14 cellular contexts compared by ENCODE assay signal in genomic region chr4:122541996-122542395, GRCh38.
DNase-seq lines count a peak whose midpoint lies in the region; ATAC-seq and TF ChIP-seq lines count a peak whose summit lies in the region.
"Had no signal": no experiment of that assay in that cellular context is flagged by ENCODE, and none has a peak within 500 bp of the region (broad histone marks: within the 10 kb centered on the region; RNA-seq: fewer than 3 reads in every experiment).

No MANE protein-coding gene starts in this region.

- H3K9me3 ChIP-seq in IMR-90 (ENCODE audit: control insufficient read depth, insufficient read depth, low read length) (peaks cover 2% of the 10 kb centered on the region), osteoblast (ENCODE audit: low read depth, low read length) (peaks cover 3% of the 10 kb centered on the region), MG63 (no peaks in the 10 kb centered on the region), trophoblast cell (ENCODE audit: insufficient read depth, low read depth, low read length) (peaks cover 2% of the 10 kb centered on the region)
- H3K9me3 ChIP-seq: transverse colon had no signal

- POLR2A ChIA-PET in IMR-90 (lab: Charles Lee; ENCODE audit: unreplicated experiment) = no interaction called here

- H3K18ac ChIP-seq in IMR-90 (ENCODE audit: low read depth, low read length) (no peak overlapping the region), trophoblast cell (ENCODE audit: low read length) (no peak overlapping the region)

- H3K79me2 ChIP-seq in osteoblast (ENCODE audit: insufficient read depth, low read length) = no peaks in the 10 kb centered on the region
- no peaks in the 10 kb centered on the region for H3K79me2 ChIP-seq in trophoblast cell (ENCODE audit: control insufficient read depth, insufficient read depth, low read length, poor library complexity)

- intact Hi-C loops in IMR-90 (cut with micrococcal nuclease) = no loop called here

- in situ Hi-C loops in IMR-90 (cut with MboI; ENCODE audit: low sequenced_read_pairs) = no loop called here

- H3K27me3 ChIP-seq in IMR-90 (ENCODE audit: control insufficient read depth, insufficient read depth, low read length) (no peaks in the 10 kb centered on the region), osteoblast (ENCODE audit: insufficient read depth, low read length) (no peaks in the 10 kb centered on the region), MG63 (no peaks in the 10 kb centered on the region), trophoblast cell (ENCODE audit: insufficient read depth, low read length) (no peaks in the 10 kb centered on the region)
- H3K27me3 ChIP-seq: transverse colon had no signal

- H4K20me1 ChIP-seq in IMR-90 (ENCODE audit: insufficient read depth, low read length) (no peaks in the 10 kb centered on the region), osteoblast (ENCODE audit: insufficient read depth, low read length) (no peaks in the 10 kb centered on the region)

- no peak overlapping the region for H4K91ac ChIP-seq in IMR-90 (ENCODE audit: insufficient read depth, low read depth, low read length)
- H4K91ac ChIP-seq in trophoblast cell (ENCODE audit: low read depth, low read length) = no peak overlapping the region

- H3K4me1 ChIP-seq in IMR-90 (ENCODE audit: control insufficient read depth, insufficient read depth, low read length) = 0 out of 2 replicates have a peak, but pooled peaks cover 2% of the 10 kb centered on the region
- H3K4me1 ChIP-seq in osteoblast (ENCODE audit: insufficient read depth, low read length) = peaks cover 10% of the 10 kb centered on the region
- no peaks in the 10 kb centered on the region for H3K4me1 ChIP-seq in trophoblast cell (ENCODE audit: control insufficient read depth in 1 of 2, insufficient read depth in 2 of 2, low read length in 2 of 2)
- H3K4me1 ChIP-seq: transverse colon had no signal

- ATAC-seq in HG02642 (IDR thresholded peaks at IDR 0.05; ENCODE audit: poor library complexity, unreplicated experiment) (peak; percentile 25), IMR-90 (ENCODE audit: low read depth) (no peak)
- ATAC-seq: HCT116; naive thymus-derived CD4-positive, alpha-beta T cell had no signal

- H2BK15ac ChIP-seq in IMR-90 (ENCODE audit: low read depth, low read length) = no peak overlapping the region; the same call in 2 of the 3 replicates

- no peak for TF ChIP-seq RAD21 in IMR-90 (IDR thresholded peaks at IDR 0.05; ENCODE audit: low read length)

- H2BK5ac ChIP-seq in IMR-90 (ENCODE audit: low read depth, low read length, poor library complexity, severe bottlenecking) (no peak overlapping the region), trophoblast cell (ENCODE audit: low read depth, low read length, poor library complexity) (no peak overlapping the region)

- no peak overlapping the region for H3K56ac ChIP-seq in IMR-90 (ENCODE audit: extremely low read depth, insufficient read depth, low read length)

- BruUV-seq in IMR-90 (replicated peaks; lab: Mats Ljungman, UMichigan) = no TSS peak

- peak overlapping the region; percentile 8 for H2AK9ac ChIP-seq in IMR-90 (replicated peaks; ENCODE audit: low read depth, low read length, poor library complexity)

- H3K4me3 ChIP-seq in IMR-90 (ENCODE audit: insufficient read depth, low read depth, low read length) (no peak overlapping the region), osteoblast (ENCODE audit: insufficient read depth, low read length) (no peak overlapping the region), MG63 (no peak overlapping the region), trophoblast cell (ENCODE audit: low read depth, low read length) (no peak overlapping the region)
- H3K4me3 ChIP-seq: transverse colon had no signal

- H2BK120ac ChIP-seq in IMR-90 (ENCODE audit: low read depth, low read length) (no peak overlapping the region), trophoblast cell (ENCODE audit: insufficient read depth, low read length, poor library complexity) (no peak overlapping the region)

- DNase-seq in activated CD8-positive, alpha-beta memory T cell treated with anti-CD3 and anti-CD28 coated beads, Interleukin-2, amount 50 U/mL, for 48 hours = peak; percentile 59
- DNase-seq in activated CD8-positive, alpha-beta memory T cell treated with anti-CD3 and anti-CD28 coated beads, Interleukin-2, amount 50 U/mL, for 4 hours = no peak
- DNase-seq in IMR-90 (no peak), osteoblast (ENCODE audit: insufficient read length, low spot score, missing footprints) (no peak), MG63 (no peak), trophoblast cell (no peak), SW480 (ENCODE audit: low spot score) (no peak)
- DNase-seq: DMS79 treated with DMSO at 0.1 percent for 48 hours; glutamatergic neuron; naive thymus-derived CD4-positive, alpha-beta T cell; NCI-H146; transverse colon had no signal

- H3K9ac ChIP-seq in IMR-90 (ENCODE audit: low read depth, low read length) (no peak overlapping the region), trophoblast cell (ENCODE audit: low read length) (no peak overlapping the region)

- H3K14ac ChIP-seq in IMR-90 (replicated peaks; ENCODE audit: low read depth, low read length) (peak overlapping the region; percentile 68; the same call in 1 of the 2 replicates), trophoblast cell (ENCODE audit: low read length) (no peak overlapping the region)

- H4K5ac ChIP-seq in IMR-90 (ENCODE audit: low read depth, low read length) = no peak overlapping the region

- H3K4ac ChIP-seq in IMR-90 (ENCODE audit: low read depth, low read length) (no peak overlapping the region), trophoblast cell (ENCODE audit: low read depth, low read length) (no peak overlapping the region)

- H2AK5ac ChIP-seq in IMR-90 (ENCODE audit: low read depth, low read length) = no peak overlapping the region; the same call in 1 of the 2 replicates
- H2AK5ac ChIP-seq in trophoblast cell (ENCODE audit: low read length) = no peak overlapping the region

- no peak overlapping the region for H3K23ac ChIP-seq in IMR-90 (ENCODE audit: low read depth, low read length)
- no peak overlapping the region for H3K23ac ChIP-seq in trophoblast cell (ENCODE audit: low read length)

- no peak overlapping the region for H2BK20ac ChIP-seq in IMR-90 (ENCODE audit: low read depth, low read length)

- H4K8ac ChIP-seq in IMR-90 (ENCODE audit: low read depth in 2 of 2, low read length in 2 of 2) (no peak overlapping the region), trophoblast cell (ENCODE audit: low read depth, low read length) (no peak overlapping the region)

- no peak overlapping the region for H4K12ac ChIP-seq in trophoblast cell (ENCODE audit: low read depth, low read length)

- no peak overlapping the region for H2BK12ac ChIP-seq in trophoblast cell (ENCODE audit: low read length)

- TF ChIP-seq POLR2A in IMR-90 (IDR thresholded peaks at IDR 0.05; ENCODE audit: low read depth, low read length) = no peak

- H3K79me1 ChIP-seq in IMR-90 (ENCODE audit: low read depth in 1 of 2, low read length in 2 of 2) (no peaks in the 10 kb centered on the region), trophoblast cell (ENCODE audit: low read length) (no peaks in the 10 kb centered on the region)

- CTCF ChIA-PET in IMR-90 (lab: Yijun Ruan, JAX) = no interaction called here

- TF ChIP-seq CTCF in IMR-90 (conservative IDR thresholded peaks at IDR 0.05; ENCODE audit: low read depth, low read length) (no peak), osteoblast (IDR thresholded peaks at IDR 0.05; ENCODE audit: extremely low read depth, low read depth, low read length) (no peak)

- H2AFZ ChIP-seq in IMR-90 (replicated peaks; ENCODE audit: low read length, poor library complexity) (peak overlapping the region; percentile 68), osteoblast (ENCODE audit: low read length) (peak overlapping the region; percentile 2), trophoblast cell (ENCODE audit: insufficient read depth, low read length, poor library complexity) (no peak overlapping the region)

- H3K9me1 ChIP-seq in IMR-90 (ENCODE audit: insufficient read depth, low read length) = no peaks in the 10 kb centered on the region

- dilution Hi-C loops in IMR-90 (cut with HindIII; ENCODE audit: low sequenced_read_pairs, unreplicated experiment) = no loop called here

- H3K4me2 ChIP-seq in IMR-90 (ENCODE audit: low read depth, low read length) (no peak overlapping the region), osteoblast (ENCODE audit: insufficient read depth, low read length) (peak overlapping the region; percentile 5), trophoblast cell (ENCODE audit: low read length) (no peak overlapping the region)

- WGBS in IMR-90 (ENCODE audit: extremely low coverage in 2 of 2, insufficient read length in 1 of 2), 2 experiments = 100% methylated on average over 1 of the region's 3 CpGs; no CpG with 5 or more reads in 1 of the 2 experiments
- no CpG with 5 or more reads among the region's 3 CpGs for whole genome bisulfite sequencing in trophoblast cell (ENCODE audit: extremely low coverage, insufficient coverage, insufficient read length)

- no peak overlapping the region for H3K27ac ChIP-seq in IMR-90 (ENCODE audit: insufficient read depth, low read length)
- H3K27ac ChIP-seq in osteoblast (ENCODE audit: low read depth, low read length) = peak overlapping the region; percentile 67
- no peak overlapping the region for H3K27ac ChIP-seq in trophoblast cell (ENCODE audit: low read depth, low read length)
- H3K27ac ChIP-seq: transverse colon had no signal

- no peaks in the 10 kb centered on the region for H3K36me3 ChIP-seq in IMR-90 (ENCODE audit: control insufficient read depth, insufficient read depth, low read length)
- no peaks in the 10 kb centered on the region for H3K36me3 ChIP-seq in osteoblast (ENCODE audit: insufficient read depth, low read length)
- no peaks in the 10 kb centered on the region for H3K36me3 ChIP-seq in MG63
- no peaks in the 10 kb centered on the region for H3K36me3 ChIP-seq in trophoblast cell (ENCODE audit: control insufficient read depth in 1 of 2, insufficient read depth in 2 of 2, low read length in 2 of 2)
- H3K36me3 ChIP-seq: transverse colon had no signal

TF ChIP-seq in IMR-90, 13 proteins besides CTCF, POLR2A, EP300 and RAD21 (continues in another document):
- no peak for TF ChIP-seq MXI1 (IDR thresholded peaks at IDR 0.05; ENCODE audit: borderline replicate concordance, low read depth, low read length)
- no peak for TF ChIP-seq BHLHE40 (IDR thresholded peaks at IDR 0.05; ENCODE audit: low read depth, low read length)
- TF ChIP-seq SMC3 (IDR thresholded peaks at IDR 0.05; ENCODE audit: low read depth, low read length) = no peak
- TF ChIP-seq FOS (IDR thresholded peaks at IDR 0.05; ENCODE audit: low read depth, low read length) = no peak
- no peak for TF ChIP-seq CHD1 (IDR thresholded peaks at IDR 0.05; ENCODE audit: low read depth, low read length)
- TF ChIP-seq MAZ (IDR thresholded peaks at IDR 0.05; ENCODE audit: borderline replicate concordance, low read depth, low read length) = no peak
- TF ChIP-seq MAFK (IDR thresholded peaks at IDR 0.05; ENCODE audit: low read depth, low read length) = no peak
